In the genomic region with DNA sequence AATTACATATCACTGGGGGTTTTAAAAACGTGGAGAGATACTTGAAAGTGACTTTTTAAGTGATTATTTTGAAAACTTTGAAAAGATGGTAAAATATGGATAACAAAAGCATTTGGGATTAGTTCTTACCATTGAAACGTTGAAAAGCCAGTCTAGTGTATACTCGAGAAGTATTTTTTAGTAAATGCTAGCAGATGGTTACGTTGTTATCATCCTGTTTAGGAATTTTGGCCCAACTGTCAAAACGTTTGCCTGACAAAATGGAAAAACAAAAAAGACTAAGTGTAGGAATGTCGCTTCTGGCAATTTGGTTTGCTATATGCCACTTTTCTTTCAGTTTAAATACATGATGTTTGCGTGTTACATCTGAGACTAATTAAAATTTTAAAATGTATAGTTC, we compare ENCODE assay signal across 1 cellular context.
TF ChIP-seq lines count a peak whose summit lies in the region.

No MANE protein-coding gene starts in this region.

TF ChIP-seq in GM23338, 12 proteins besides CTCF, POLR2A, EP300 and RAD21 (continued from another document):
- TF ChIP-seq EZH2 (IDR thresholded peaks at IDR 0.05; ENCODE audit: low read depth, unreplicated experiment) (no peak), STAT1 (IDR thresholded peaks at IDR 0.05; ENCODE audit: unreplicated experiment) (no peak), CREB1 (CRISPR knock-in tag; IDR thresholded peaks at IDR 0.05; ENCODE audit: low read depth) (no peak), JUNB (IDR thresholded peaks at IDR 0.05; ENCODE audit: unreplicated experiment) (no peak)
- TF ChIP-seq, protein P1, sequence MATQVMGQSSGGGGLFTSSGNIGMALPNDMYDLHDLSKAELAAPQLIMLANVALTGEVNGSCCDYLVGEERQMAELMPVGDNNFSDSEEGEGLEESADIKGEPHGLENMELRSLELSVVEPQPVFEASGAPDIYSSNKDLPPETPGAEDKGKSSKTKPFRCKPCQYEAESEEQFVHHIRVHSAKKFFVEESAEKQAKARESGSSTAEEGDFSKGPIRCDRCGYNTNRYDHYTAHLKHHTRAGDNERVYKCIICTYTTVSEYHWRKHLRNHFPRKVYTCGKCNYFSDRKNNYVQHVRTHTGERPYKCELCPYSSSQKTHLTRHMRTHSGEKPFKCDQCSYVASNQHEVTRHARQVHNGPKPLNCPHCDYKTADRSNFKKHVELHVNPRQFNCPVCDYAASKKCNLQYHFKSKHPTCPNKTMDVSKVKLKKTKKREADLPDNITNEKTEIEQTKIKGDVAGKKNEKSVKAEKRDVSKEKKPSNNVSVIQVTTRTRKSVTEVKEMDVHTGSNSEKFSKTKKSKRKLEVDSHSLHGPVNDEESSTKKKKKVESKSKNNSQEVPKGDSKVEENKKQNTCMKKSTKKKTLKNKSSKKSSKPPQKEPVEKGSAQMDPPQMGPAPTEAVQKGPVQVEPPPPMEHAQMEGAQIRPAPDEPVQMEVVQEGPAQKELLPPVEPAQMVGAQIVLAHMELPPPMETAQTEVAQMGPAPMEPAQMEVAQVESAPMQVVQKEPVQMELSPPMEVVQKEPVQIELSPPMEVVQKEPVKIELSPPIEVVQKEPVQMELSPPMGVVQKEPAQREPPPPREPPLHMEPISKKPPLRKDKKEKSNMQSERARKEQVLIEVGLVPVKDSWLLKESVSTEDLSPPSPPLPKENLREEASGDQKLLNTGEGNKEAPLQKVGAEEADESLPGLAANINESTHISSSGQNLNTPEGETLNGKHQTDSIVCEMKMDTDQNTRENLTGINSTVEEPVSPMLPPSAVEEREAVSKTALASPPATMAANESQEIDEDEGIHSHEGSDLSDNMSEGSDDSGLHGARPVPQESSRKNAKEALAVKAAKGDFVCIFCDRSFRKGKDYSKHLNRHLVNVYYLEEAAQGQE (IDR thresholded peaks at IDR 0.05; ENCODE audit: unreplicated experiment), result no peak
- TF ChIP-seq, protein P2, sequence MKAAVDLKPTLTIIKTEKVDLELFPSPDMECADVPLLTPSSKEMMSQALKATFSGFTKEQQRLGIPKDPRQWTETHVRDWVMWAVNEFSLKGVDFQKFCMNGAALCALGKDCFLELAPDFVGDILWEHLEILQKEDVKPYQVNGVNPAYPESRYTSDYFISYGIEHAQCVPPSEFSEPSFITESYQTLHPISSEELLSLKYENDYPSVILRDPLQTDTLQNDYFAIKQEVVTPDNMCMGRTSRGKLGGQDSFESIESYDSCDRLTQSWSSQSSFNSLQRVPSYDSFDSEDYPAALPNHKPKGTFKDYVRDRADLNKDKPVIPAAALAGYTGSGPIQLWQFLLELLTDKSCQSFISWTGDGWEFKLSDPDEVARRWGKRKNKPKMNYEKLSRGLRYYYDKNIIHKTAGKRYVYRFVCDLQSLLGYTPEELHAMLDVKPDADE (IDR thresholded peaks at IDR 0.05), result no peak
